Comparison of ENCODE assay signal across 9 cellular contexts in genomic region chr17:43020030-43020621, GRCh38. TPM values are rescaled to one million over a fixed set of nuclear protein-coding genes. Genes with fewer than 3 reads are reported as not detected.
DNase-seq lines count a peak whose midpoint lies in the region; ATAC-seq and TF ChIP-seq lines count a peak whose summit lies in the region.
"Had no signal": no experiment of that assay in that cellular context is flagged by ENCODE, and none has a peak within 500 bp of the region (broad histone marks: within the 10 kb centered on the region; RNA-seq: fewer than 3 reads in every experiment).

No MANE protein-coding gene starts in this region.

- peaks cover 0 to 2% of the 10 kb centered on the region in 2 donors for H3K36me3 Mint-ChIP-seq in naive B cell

- H3K4me3 Mint-ChIP-seq in naive B cell = peak overlapping the region; percentile 82 to 97 (median 94)

- peaks cover 24 to 30% (median 24%) of the 10 kb centered on the region in 3 donors for H3K4me1 Mint-ChIP-seq in naive B cell

- H3K9ac ChIP-seq in HUES6 (ENCODE audit: low read length) = peak overlapping the region; percentile 55

- H2AFZ ChIP-seq in ACC112 (ENCODE audit: low read length, unreplicated experiment) = no peak overlapping the region

- H3K4me1 ChIP-seq in ACC112 (ENCODE audit: control insufficient read depth, insufficient read depth, low read length, unreplicated experiment) (peaks cover 32% of the 10 kb centered on the region), HUES6 (ENCODE audit: control insufficient read depth, insufficient read depth, low read length) (peaks cover 24% of the 10 kb centered on the region)

- no peaks in the 10 kb centered on the region for H3K9me3 Mint-ChIP-seq in naive B cell

- ATAC-seq in naive B cell (ENCODE audit: low read depth in 2 of 2) = no peak
- ATAC-seq in left colon = no peak
- no peak for ATAC-seq in HG03139 (IDR thresholded peaks at IDR 0.05; ENCODE audit: unreplicated experiment)

- peak overlapping the region; percentile 98 for H3K4me3 ChIP-seq in ACC112 (ENCODE audit: low read depth, low read length)
- H3K4me3 ChIP-seq in HUES6 (ENCODE audit: low read depth, low read length) = peak overlapping the region; percentile 42
- peak overlapping the region; percentile 33 for H3K4me3 ChIP-seq in choroid plexus epithelial cell (ENCODE audit: low read depth, low read length)

- no peak for TF ChIP-seq CTCF in choroid plexus epithelial cell (conservative IDR thresholded peaks at IDR 0.05; ENCODE audit: low read depth, low read length)

- H3K27me3 ChIP-seq in ACC112 (ENCODE audit: insufficient read depth, low read length) = no peaks in the 10 kb centered on the region
- no peaks in the 10 kb centered on the region for H3K27me3 ChIP-seq in HUES6 (ENCODE audit: control insufficient read depth, insufficient read depth, low read length)

- intact Hi-C loops in left colon (cut with DNase I, micrococcal nuclease) = loop anchor here in 1 of 2 donors (10.0 kb wide), 1 partner anchor 155 kb away; the partner anchor contains the start of gene NBR1

- H3K27ac Mint-ChIP-seq in naive B cell = peak overlapping the region in 2 of 6 donors; percentile 19 to 87

- H3K79me2 ChIP-seq in ACC112 (ENCODE audit: control insufficient read depth, insufficient read depth, low read length, unreplicated experiment) = peaks cover 32% of the 10 kb centered on the region

- H3K36me3 ChIP-seq in ACC112 (ENCODE audit: insufficient read depth, low read length) = peaks cover 17% of the 10 kb centered on the region; the same call in 1 of the 2 replicates
- peaks cover 43% of the 10 kb centered on the region for H3K36me3 ChIP-seq in HUES6 (ENCODE audit: control insufficient read depth, insufficient read depth, low read length)

- DNase-seq in choroid plexus epithelial cell (ENCODE audit: low read depth) = peak; percentile 42
- no peak for DNase-seq in naive B cell
- no peak for DNase-seq in NCI-H2196 (lab: John Stamatoyannopoulos, UW; ENCODE audit: unreplicated experiment)
- no peak for DNase-seq in EL
- no peak for DNase-seq in left colon
- DNase-seq: T-helper 9 cell had no signal

- H3K27me3 Mint-ChIP-seq in naive B cell = no peaks in the 10 kb centered on the region

- peak overlapping the region; percentile 85 for H3K27ac ChIP-seq in ACC112 (ENCODE audit: low read depth, low read length)
- peak overlapping the region; percentile 22; the same call in 1 of the 2 replicates for H3K27ac ChIP-seq in HUES6 (ENCODE audit: low read depth, low read length)

- H3K9me3 ChIP-seq in HUES6 (ENCODE audit: control insufficient read depth, insufficient read depth, low read depth, low read length) = no peaks in the 10 kb centered on the region

RNA-seq across cellular contexts. Expression of gene VAT1, which starts 2.1 kb away (rescaled TPM):
- 10 to 100 TPM; 63.2 to 76.5 (median 74.6) TPM for polyA plus RNA-seq in naive B cell (ENCODE audit: low read depth in 6 of 6)
- 10 to 100 TPM; 46.3 to 85.2 TPM for total RNA-seq in left colon

RNA-seq across cellular contexts. Expression of gene RND2, which starts 4.9 kb away (rescaled TPM):
- under 1 TPM in 5 of 6 donors, not detected in 1; 0.11 to 0.30 (median 0.22) TPM for polyA plus RNA-seq in naive B cell (ENCODE audit: low read depth in 6 of 6)
- 1 to 10 TPM in 1 of 2 donors, under 1 TPM in 1; 0.15 to 1.1 TPM for total RNA-seq in left colon

RNA-seq across cellular contexts. Expression of gene IFI35, which starts 13.5 kb away (rescaled TPM):
- polyA plus RNA-seq in naive B cell (ENCODE audit: low read depth in 6 of 6) = 10 to 100 TPM; 47.6 to 83.6 (median 59.1) TPM
- total RNA-seq in left colon = 10 to 100 TPM; 33.6 to 51.6 TPM

RNA-seq across cellular contexts. Expression of gene RPL27, which starts 21.9 kb away (rescaled TPM):
- polyA plus RNA-seq in naive B cell (ENCODE audit: low read depth in 6 of 6) = 1,000 to 10,000 TPM; 1,305 to 2,435 (median 1,972) TPM
- total RNA-seq in left colon = 100 to 1,000 TPM; 605 to 650 TPM

RNA-seq across cellular contexts. Expression of gene RUNDC1, which starts 39.8 kb away (rescaled TPM):
- polyA plus RNA-seq in naive B cell (ENCODE audit: low read depth in 6 of 6) = 10 to 100 TPM; 15.3 to 39.6 (median 26.2) TPM
- total RNA-seq in left colon = 10 to 100 TPM; 24.2 to 25.2 TPM

Comparison
In these comparisons a context has a peak if more than half of its experiments do, and no peak if none do; other contexts are left out.
1. H3K4me3 ChIP-seq: peak in every context shown above with its lines; median percentile 98 in ACC112; 42 in HUES6; 33 in choroid plexus epithelial cell.